In the genomic region with DNA sequence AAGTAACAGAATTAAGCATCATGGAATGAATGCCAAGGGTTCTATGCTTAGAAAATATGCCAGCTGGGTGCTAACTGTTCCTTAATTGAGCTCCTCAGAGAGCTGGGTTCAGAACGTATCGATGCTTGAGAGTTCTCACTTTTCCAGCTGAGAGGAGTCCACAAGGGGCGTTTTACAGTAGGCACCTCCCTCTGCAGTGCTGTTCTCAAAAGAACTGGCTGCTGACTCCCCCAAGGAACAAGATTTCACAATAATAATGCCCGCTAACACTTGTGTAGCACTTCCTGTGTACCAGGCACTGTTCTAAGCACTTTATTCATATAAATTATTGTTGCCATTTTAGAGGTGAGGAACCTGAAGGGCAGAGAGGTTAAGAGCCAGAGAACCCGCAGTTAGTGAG, we compare ENCODE assay signal across 1 cellular context.
TF ChIP-seq lines count a peak whose summit lies in the region.

No MANE protein-coding gene starts in this region.

TF ChIP-seq in endothelial cell of umbilical vein, 7 proteins besides CTCF, POLR2A, EP300 and RAD21 (continued from another document):
- TF ChIP-seq, protein P1, sequence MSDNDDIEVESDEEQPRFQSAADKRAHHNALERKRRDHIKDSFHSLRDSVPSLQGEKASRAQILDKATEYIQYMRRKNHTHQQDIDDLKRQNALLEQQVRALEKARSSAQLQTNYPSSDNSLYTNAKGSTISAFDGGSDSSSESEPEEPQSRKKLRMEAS (IDR thresholded peaks at IDR 0.05; ENCODE audit: insufficient read depth, insufficient read length), result no peak
- no peak for TF ChIP-seq POLR2AphosphoS5 (IDR thresholded peaks at IDR 0.05; ENCODE audit: insufficient read depth, low read depth, low read length)
- no peak for TF ChIP-seq MYC (IDR thresholded peaks at IDR 0.05; ENCODE audit: low read depth, low read length)
- TF ChIP-seq FOS (IDR thresholded peaks at IDR 0.05; ENCODE audit: borderline replicate concordance, insufficient read depth, low read length), result no peak
- no peak for TF ChIP-seq EZH2 (IDR thresholded peaks at IDR 0.05; ENCODE audit: borderline replicate concordance, low read depth, low read length, severe bottlenecking)
TF ChIP-seq in endothelial cell of umbilical vein: peak in this region for 0.
